9 cellular contexts compared by ENCODE assay signal in genomic region chr17:39270923-39271322, GRCh38. TPM values are rescaled to one million over a fixed set of nuclear protein-coding genes. Genes with fewer than 3 reads are reported as not detected.
DNase-seq lines count a peak whose midpoint lies in the region; ATAC-seq, FAIRE-seq and TF ChIP-seq lines count a peak whose summit lies in the region.
"Had no signal": no experiment of that assay in that cellular context is flagged by ENCODE, and none has a peak within 500 bp of the region (broad histone marks: within the 10 kb centered on the region; RNA-seq: fewer than 3 reads in every experiment).

No MANE protein-coding gene starts in this region.

- H3K9me3 ChIP-seq in lung (ENCODE audit: control insufficient read depth in 2 of 2, insufficient read depth in 1 of 2, low read length in 1 of 2) (no peaks in the 10 kb centered on the region), upper lobe of left lung (no peaks in the 10 kb centered on the region)

- DNase-seq in D721Med (ENCODE audit: insufficient read length, low spot score) (no peak), HT1080 (ENCODE audit: low read depth) (peak; percentile 30), lung (ENCODE audit: low spot score) (peak; percentile 32), Ammon's horn (ENCODE audit: low spot score) (no peak), upper lobe of left lung (no peak)
- DNase-seq: activated B cell treated with CpG ODN at 0.5 μM for 24 hours had no signal

- peak; percentile 72 for TF ChIP-seq CTCF in D721Med (IDR thresholded peaks at IDR 0.05; ENCODE audit: insufficient read depth, missing control alignments)
- peak; percentile 43; the same call in 1 of the 2 replicates for TF ChIP-seq CTCF in WI38 (IDR thresholded peaks at IDR 0.05; ENCODE audit: low read depth, low read length)
- TF ChIP-seq CTCF in lung (IDR thresholded peaks at IDR 0.05; ENCODE audit: control extremely low read depth, extremely low read depth): peak; percentile 8
- peak in 2 of 6 experiments; percentile 34 to 36 for TF ChIP-seq CTCF in upper lobe of left lung (IDR thresholded peaks at IDR 0.05)

- H3K27ac ChIP-seq in lung (ENCODE audit: low read depth in 1 of 2, low read length in 1 of 2) (no peak overlapping the region), upper lobe of left lung (no peak overlapping the region)

- H3K4me1 ChIP-seq in lung (ENCODE audit: control insufficient read depth in 2 of 2, insufficient read depth in 2 of 2, low read length in 2 of 2) (no peaks in the 10 kb centered on the region), upper lobe of left lung (no peaks in the 10 kb centered on the region)

- FAIRE-seq in D721Med (lab: Jason Lieb, UNC): no peak

- ATAC-seq in lung (ENCODE audit: insufficient read depth, low FRiP score) (no peak), GM21423 (IDR thresholded peaks at IDR 0.05; ENCODE audit: unreplicated experiment) (no peak), HG03460 (IDR thresholded peaks at IDR 0.05; ENCODE audit: unreplicated experiment) (no peak), upper lobe of left lung (ENCODE audit: low FRiP score in 2 of 2) (no peak)

- H3K4me3 ChIP-seq in WI38 (ENCODE audit: low read depth, low read length) (no peak overlapping the region), lung (no peak overlapping the region), upper lobe of left lung (no peak overlapping the region)

- TF ChIP-seq POLR2A in upper lobe of left lung (IDR thresholded peaks at IDR 0.05): no peak

- no peak for TF ChIP-seq EP300 in upper lobe of left lung (IDR thresholded peaks at IDR 0.05)

- H3K27me3 ChIP-seq in lung (ENCODE audit: control insufficient read depth, insufficient read depth) (no peaks in the 10 kb centered on the region), upper lobe of left lung (no peaks in the 10 kb centered on the region)

- H3K36me3 ChIP-seq in lung (ENCODE audit: control insufficient read depth in 2 of 2, insufficient read depth in 2 of 2, low read length in 2 of 2) (peaks cover 13 to 16% of the 10 kb centered on the region in 2 donors), upper lobe of left lung (peaks cover 19 to 69% (median 41%) of the 10 kb centered on the region in 4 donors)

- 34 to 47% methylated on average over 3 of the region's 3 CpGs for WGBS in lung, 2 donors
- 41 to 46% methylated on average over 3 of the region's 3 CpGs for WGBS in upper lobe of left lung, 2 donors

RNA-seq across cellular contexts. Expression of gene STAC2, which starts 45.2 kb away (rescaled TPM):
- total RNA-seq in HT1080 (2014; rRNA removed; shearing (Covaris generic)): not detected in 2 replicates
- 0.03 TPM in 1 of 2 replicates, not detected in the other for polyA plus RNA-seq in HT1080 (2015; cell fraction: cytosol; rRNA removed)
- 0.10 TPM in 1 of 2 replicates, not detected in the other for polyA plus RNA-seq in HT1080 (2015; cell fraction: nucleus; rRNA removed)
- total RNA-seq in lung (1 to 10 TPM in 1 of 2 donors, not detected in 1; 1.7 TPM), upper lobe of left lung (1 to 10 TPM in 1 of 6 donors, under 1 TPM in 3, not detected in 2; 0.24 to 1.1 (median 0.48) TPM)
- under 1 TPM; 0.26 to 0.42 TPM for polyA plus RNA-seq in lung
- total RNA-seq: activated B cell treated with CpG ODN at 0.5 μM for 24 hours had no signal

Comparison
In these comparisons a context has a peak if more than half of its experiments do, and no peak if none do; other contexts are left out.
1. DNase-seq: peak in HT1080 (single experiment) and lung (single experiment); none in D721Med (single experiment), Ammon's horn (single experiment) and upper lobe of left lung (0 of 2).